Comparison of ENCODE assay signal across 8 cellular contexts in genomic region chr9:95025213-95026170, GRCh38.
DNase-seq lines count a peak whose midpoint lies in the region; ATAC-seq, FAIRE-seq and TF ChIP-seq lines count a peak whose summit lies in the region.

No MANE protein-coding gene starts in this region.

- peak overlapping the region; percentile 94 for H3K27ac ChIP-seq in RWPE2 (ENCODE audit: poor library complexity, severe bottlenecking)
- H3K27ac ChIP-seq in gastroesophageal sphincter: peak overlapping the region; percentile 77 to 99 (median 92)
- H3K27ac ChIP-seq in prostate gland: peak overlapping the region; percentile 60 to 61
- H3K27ac ChIP-seq in breast epithelium: peak overlapping the region in 1 of 2 donors; percentile 38

- H3K4me3 ChIP-seq in RWPE2 (ENCODE audit: severe bottlenecking): no peak overlapping the region
- H3K4me3 ChIP-seq in gastroesophageal sphincter: no peak overlapping the region
- H3K4me3 ChIP-seq in prostate gland: no peak overlapping the region
- H3K4me3 ChIP-seq in lower leg skin (ENCODE audit: low read depth, poor library complexity, severe bottlenecking): no peak overlapping the region
- no peak overlapping the region for H3K4me3 ChIP-seq in breast epithelium

- H3K27ac Mint-ChIP-seq in stimulated activated naive B cell treated with anti-CD40 and anti-IgM and Interleukin-4, amounts not matched to agents 10 μg/mL and 1 μg/mL and 100 μg/mL, for 72 hours: no peak overlapping the region

- peaks cover 0 to under 1% of the 10 kb centered on the region in 2 donors for H3K4me1 Mint-ChIP-seq in stimulated activated naive B cell treated with anti-CD40 and anti-IgM and Interleukin-4, amounts not matched to agents 10 μg/mL and 1 μg/mL and 100 μg/mL, for 72 hours

- H3K4me3 Mint-ChIP-seq in stimulated activated naive B cell treated with anti-CD40 and anti-IgM and Interleukin-4, amounts not matched to agents 10 μg/mL and 1 μg/mL and 100 μg/mL, for 72 hours: no peak overlapping the region

- no peaks in the 10 kb centered on the region for H3K27me3 ChIP-seq in RWPE2 (ENCODE audit: insufficient read depth, poor library complexity, severe bottlenecking)
- H3K27me3 ChIP-seq in gastroesophageal sphincter: no peaks in the 10 kb centered on the region
- no peaks in the 10 kb centered on the region for H3K27me3 ChIP-seq in prostate gland (replicated peaks; ENCODE audit: insufficient read depth)
- H3K27me3 ChIP-seq in breast epithelium: no peaks in the 10 kb centered on the region

- ATAC-seq in RWPE2 (ENCODE audit: low read depth) (peak; percentile 66), gastroesophageal sphincter (peak; percentile 90), HG03469 (IDR thresholded peaks at IDR 0.05; ENCODE audit: unreplicated experiment) (no peak)
- ATAC-seq in stimulated activated naive B cell treated with anti-CD40 and anti-IgM and Interleukin-4, amounts not matched to agents 10 μg/mL and 1 μg/mL and 100 μg/mL, for 72 hours (replicated peaks): no peak

- no peaks in the 10 kb centered on the region for H3K27me3 Mint-ChIP-seq in stimulated activated naive B cell treated with anti-CD40 and anti-IgM and Interleukin-4, amounts not matched to agents 10 μg/mL and 1 μg/mL and 100 μg/mL, for 72 hours

- no peaks in the 10 kb centered on the region for H3K9me3 Mint-ChIP-seq in stimulated activated naive B cell treated with anti-CD40 and anti-IgM and Interleukin-4, amounts not matched to agents 10 μg/mL and 1 μg/mL and 100 μg/mL, for 72 hours

- FAIRE-seq in D721Med (lab: Jason Lieb, UNC): no peak

- no peak for TF ChIP-seq EP300 in gastroesophageal sphincter (IDR thresholded peaks at IDR 0.05)

- no peaks in the 10 kb centered on the region for H3K9me3 ChIP-seq in RWPE2 (ENCODE audit: severe bottlenecking)
- H3K9me3 ChIP-seq in gastroesophageal sphincter: no peaks in the 10 kb centered on the region
- H3K9me3 ChIP-seq in prostate gland: no peaks in the 10 kb centered on the region
- H3K9me3 ChIP-seq in breast epithelium: no peaks in the 10 kb centered on the region

- TF ChIP-seq CTCF in D721Med (IDR thresholded peaks at IDR 0.05; ENCODE audit: insufficient read depth, missing control alignments) (peak; percentile 14), RWPE2 (IDR thresholded peaks at IDR 0.05; ENCODE audit: poor library complexity, severe bottlenecking) (peak; percentile 37), gastroesophageal sphincter (IDR thresholded peaks at IDR 0.05) (peak in 3 of 4 experiments; percentile 38 to 62 (median 61)), prostate gland (IDR thresholded peaks at IDR 0.05) (no peak), lower leg skin (IDR thresholded peaks at IDR 0.05) (no peak), breast epithelium (IDR thresholded peaks at IDR 0.05) (peak in 1 of 3 donors; percentile 20)

- intact Hi-C loops in prostate gland (cut with DNase I) (no loop called here), lower leg skin (cut with DNase I; ENCODE audit: low total_unique reads) (no loop called here), breast epithelium (cut with DNase I; ENCODE audit: low total_unique reads) (loop anchor here (5.0 kb wide), 1 partner anchor 873 kb away; no protein-coding TSS in a partner anchor)

- peaks cover 59% of the 10 kb centered on the region for H3K4me1 ChIP-seq in RWPE2 (ENCODE audit: insufficient read depth, poor library complexity, severe bottlenecking)
- H3K4me1 ChIP-seq in gastroesophageal sphincter: peaks cover 37 to 100% (median 60%) of the 10 kb centered on the region in 3 donors
- H3K4me1 ChIP-seq in prostate gland (replicated peaks): peaks cover 14% of the 10 kb centered on the region
- no peaks in the 10 kb centered on the region for H3K4me1 ChIP-seq in breast epithelium

- DNase-seq in D721Med (ENCODE audit: insufficient read length, low spot score) (peak; percentile 32), RWPE2 (ENCODE audit: low spot score) (peak; percentile 50), prostate gland (ENCODE audit: low spot score) (no peak), lower leg skin (ENCODE audit: low spot score in 2 of 2) (no peak), breast epithelium (ENCODE audit: low spot score in 2 of 2) (no peak)
- DNase-seq in stimulated activated naive B cell treated with anti-CD40 and anti-IgM and Interleukin-4, amounts not matched to agents 10 μg/mL and 1 μg/mL and 100 μg/mL, for 72 hours: no peak

- TF ChIP-seq POLR2A in gastroesophageal sphincter (IDR thresholded peaks at IDR 0.05) (no peak), prostate gland (IDR thresholded peaks at IDR 0.05) (no peak), lower leg skin (IDR thresholded peaks at IDR 0.05) (no peak), breast epithelium (IDR thresholded peaks at IDR 0.05) (no peak)

- WGBS in gastroesophageal sphincter (ENCODE audit: low coverage in 1 of 2), 2 donors: 17% methylated on average over 9 to 12 of the region's 13 CpGs
- 25% methylated on average over 13 of the region's 13 CpGs for WGBS in prostate gland
- WGBS in lower leg skin, 2 donors: 28 to 29% methylated on average over 13 of the region's 13 CpGs

- H3K36me3 Mint-ChIP-seq in stimulated activated naive B cell treated with anti-CD40 and anti-IgM and Interleukin-4, amounts not matched to agents 10 μg/mL and 1 μg/mL and 100 μg/mL, for 72 hours: peaks cover 8 to 10% of the 10 kb centered on the region in 2 donors

- H3K36me3 ChIP-seq in RWPE2 (ENCODE audit: low read depth) (peaks cover 72% of the 10 kb centered on the region), gastroesophageal sphincter (peaks cover 0 to 32% of the 10 kb centered on the region in 2 donors), prostate gland (no peaks in the 10 kb centered on the region), breast epithelium (no peaks in the 10 kb centered on the region)

Comparison
In these comparisons a context has a peak if more than half of its experiments do, and no peak if none do; other contexts are left out.
1. DNase-seq: peak in D721Med (single experiment) and RWPE2 (single experiment); none in prostate gland (single experiment), stimulated activated naive B cell treated with anti-CD40 and anti-IgM and Interleukin-4, amounts not matched to agents 10 μg/mL and 1 μg/mL and 100 μg/mL, for 72 hours (single experiment), lower leg skin (0 of 2) and breast epithelium (0 of 2).
2. CTCF ChIP-seq: peak in D721Med (single experiment), RWPE2 (single experiment) and gastroesophageal sphincter (3 of 4); none in prostate gland (0 of 4) and lower leg skin (0 of 3).
3. ATAC-seq: peak in RWPE2 (single experiment) and gastroesophageal sphincter (single experiment); none in HG03469 (single experiment) and stimulated activated naive B cell treated with anti-CD40 and anti-IgM and Interleukin-4, amounts not matched to agents 10 μg/mL and 1 μg/mL and 100 μg/mL, for 72 hours (0 of 2).